In the genomic region with DNA sequence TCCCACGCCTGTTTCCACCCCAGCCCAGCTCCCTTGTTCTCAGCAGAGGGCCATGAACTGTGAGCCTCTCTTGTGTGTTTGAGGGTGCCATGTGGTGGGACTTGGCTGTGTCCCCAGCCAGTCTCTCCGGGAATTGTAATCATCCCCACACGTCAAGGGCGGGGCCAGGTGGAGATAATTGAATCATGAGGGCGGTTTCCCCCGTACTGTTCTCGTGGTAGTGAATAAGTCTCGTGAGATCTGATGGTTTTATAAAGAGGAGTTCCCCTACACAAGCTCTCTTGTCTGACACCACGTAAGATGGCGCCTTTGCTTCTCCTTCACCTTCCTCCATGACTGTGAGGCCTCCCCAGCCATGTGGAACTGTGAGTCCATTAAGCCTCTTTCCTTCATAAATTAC, we compare ENCODE assay signal across 14 cellular contexts.
"Had no signal": no experiment of that assay in that cellular context is flagged by ENCODE, and none has a peak within 500 bp of the region (broad histone marks: within the 10 kb centered on the region; RNA-seq: fewer than 3 reads in every experiment).

No MANE protein-coding gene starts in this region.

- H3K36me3 ChIP-seq: adrenal gland, right atrium auricular region, thyroid gland, WERI-Rb-1 had no signal

- ATAC-seq: activated CD8-positive, alpha-beta T cell treated with anti-CD3 and anti-CD28 coated beads, Interleukin-2, amount 10 ng/mL, durations not matched to agents 7 days and 5 days; body of pancreas; left lobe of liver; T-cell had no signal

- H3K27ac ChIP-seq: adrenal gland, body of pancreas, right atrium auricular region, thyroid gland, WERI-Rb-1 had no signal

- H3K36me3 Mint-ChIP-seq: memory B cell, T-cell had no signal

- H3K4me1 Mint-ChIP-seq: memory B cell, T-cell had no signal

- H3K9me3 Mint-ChIP-seq: T-cell had no signal

- DNase-seq: activated CD4-positive, alpha-beta T cell treated with anti-CD3 and anti-CD28 coated beads for 4 hours; activated CD8-positive, alpha-beta memory T cell treated with anti-CD3 and anti-CD28 coated beads, Interleukin-2, amount 50 U/mL, for 48 hours; activated CD8-positive, alpha-beta T cell treated with anti-CD3 and anti-CD28 coated beads, Interleukin-2, amount 10 ng/mL, durations not matched to agents 7 days and 5 days; activated naive CD4-positive, alpha-beta T cell treated with Interleukin-2 at 50 U/mL for 16 hours; adrenal gland; body of pancreas; T-cell; thyroid gland; WERI-Rb-1 had no signal

- FAIRE-seq: urothelium cell line had no signal

- H3K27me3 ChIP-seq: adrenal gland, body of pancreas, right atrium auricular region, thyroid gland had no signal

- H3K4me3 ChIP-seq: adrenal gland, body of pancreas, right atrium auricular region, skin epidermis, thyroid gland had no signal

- H3K27ac Mint-ChIP-seq: activated CD8-positive, alpha-beta T cell treated with anti-CD3 and anti-CD28 coated beads, Interleukin-2, amount 10 ng/mL, durations not matched to agents 7 days and 5 days; memory B cell; T-cell had no signal

- H3K9me3 ChIP-seq: adrenal gland, body of pancreas, right atrium auricular region, thyroid gland had no signal

- H3K4me3 Mint-ChIP-seq: activated CD8-positive, alpha-beta T cell treated with anti-CD3 and anti-CD28 coated beads, Interleukin-2, amount 10 ng/mL, durations not matched to agents 7 days and 5 days; memory B cell; T-cell had no signal

- H3K4me1 ChIP-seq: body of pancreas had no signal
